ENCODE assay signal across 1 cellular context in genomic region chr17:68133370-68134045, GRCh38.
TF ChIP-seq lines count a peak whose summit lies in the region.

No MANE protein-coding gene starts in this region.

TF ChIP-seq in H1, 55 proteins besides CTCF, POLR2A, EP300 and RAD21:
- TF ChIP-seq ZNF274 (IDR thresholded peaks at IDR 0.05; ENCODE audit: borderline replicate concordance, extremely low read depth, low read length) (no peak), CBX5 (IDR thresholded peaks at IDR 0.05; ENCODE audit: low read depth, low read length) (no peak), TAF1 (IDR thresholded peaks at IDR 0.05; ENCODE audit: low read depth, low read length) (no peak), TEAD4 (IDR thresholded peaks at IDR 0.05; ENCODE audit: low read depth, low read length) (no peak), HDAC6 (IDR thresholded peaks at IDR 0.05; ENCODE audit: low read depth, low read length) (no peak), BCL11A (IDR thresholded peaks at IDR 0.05; ENCODE audit: low read depth in 2 of 2, low read length in 2 of 2) (no peak), POLR2AphosphoS5 (IDR thresholded peaks at IDR 0.05; ENCODE audit: low read depth, low read length) (no peak)
